Comparison of ENCODE assay signal across 14 cellular contexts in genomic region chr6:5663256-5663655, GRCh38.
DNase-seq lines count a peak whose midpoint lies in the region; ATAC-seq and TF ChIP-seq lines count a peak whose summit lies in the region.
"Had no signal": no experiment of that assay in that cellular context is flagged by ENCODE, and none has a peak within 500 bp of the region (broad histone marks: within the 10 kb centered on the region; RNA-seq: fewer than 3 reads in every experiment).

No MANE protein-coding gene starts in this region.

- no peaks in the 10 kb centered on the region for H3K9me3 Mint-ChIP-seq in memory B cell

- H3K4me3 Mint-ChIP-seq in memory B cell, result no peak overlapping the region

- DNase-seq in left ventricle myocardium superior, result no peak
- no peak for DNase-seq in Right ventricle myocardium inferior (ENCODE audit: missing footprints)
- no peak for DNase-seq in memory B cell (ENCODE audit: low spot score in 2 of 2)
- DNase-seq in NCI-H146 (lab: John Stamatoyannopoulos, UW), result no peak
- DNase-seq in UCSD-AML1 (lab: John Stamatoyannopoulos, UW; ENCODE audit: unreplicated experiment), result no peak
- DNase-seq in tibial artery, result no peak
- DNase-seq: MV-4-11, NCI-H1436, NCI-H2081 treated with DMSO at 0.1 percent for 48 hours, NCI-H226, NCI-H526 treated with DMSO at 0.1 percent for 48 hours, PC-9 had no signal

- H3K27ac ChIP-seq in tibial artery, result no peak overlapping the region
- H3K27ac ChIP-seq: BLaER1, PC-9 had no signal

- peaks cover 28% of the 10 kb centered on the region for H3K4me1 Mint-ChIP-seq in memory B cell

- no peaks in the 10 kb centered on the region for H3K27me3 Mint-ChIP-seq in memory B cell

- H3K36me3 Mint-ChIP-seq in memory B cell, result peaks cover 3% of the 10 kb centered on the region

- peak; percentile 43 for ATAC-seq in left ventricle myocardium superior
- ATAC-seq in Right ventricle myocardium inferior, result no peak
- ATAC-seq in SK-N-SH treated with all-trans-retinoic acid at 6 μM for 48 hours, result peak; percentile 93
- ATAC-seq in memory B cell (ENCODE audit: low read depth), result no peak

- H3K36me3 ChIP-seq in tibial artery, result no peaks in the 10 kb centered on the region
- H3K36me3 ChIP-seq: BLaER1 had no signal

- TF ChIP-seq CTCF in tibial artery (IDR thresholded peaks at IDR 0.05), result no peak

- intact Hi-C loops in left ventricle myocardium superior (cut with micrococcal nuclease), result no loop called here
- intact Hi-C loops in Right ventricle myocardium inferior (cut with DNase I), result no loop called here
- intact Hi-C loops in tibial artery (cut with DNase I; ENCODE audit: low total_unique reads), result no loop called here

- peak overlapping the region; percentile 5 for H3K27ac Mint-ChIP-seq in memory B cell

- no peaks in the 10 kb centered on the region for H3K4me1 ChIP-seq in tibial artery

- no peaks in the 10 kb centered on the region for H3K27me3 ChIP-seq in tibial artery
- H3K27me3 ChIP-seq: BLaER1 had no signal

- no peaks in the 10 kb centered on the region for H3K9me3 ChIP-seq in tibial artery
- H3K9me3 ChIP-seq: BLaER1 had no signal

- no peak overlapping the region for H3K4me3 ChIP-seq in tibial artery
- H3K4me3 ChIP-seq: BLaER1, PC-9 had no signal

TF ChIP-seq in SK-N-SH treated with all-trans-retinoic acid at 6 μM for 48 hours, 23 proteins besides CTCF, POLR2A, EP300 and RAD21:
- TF ChIP-seq ZC3H10 (CRISPR knock-in tag; IDR thresholded peaks at IDR 0.05) (0 out of 2 replicates have a peak, but pooled peaks have one; percentile 36), ZNF70 (CRISPR knock-in tag; IDR thresholded peaks at IDR 0.05) (no peak), ARNTL (CRISPR knock-in tag; IDR thresholded peaks at IDR 0.05; ENCODE audit: borderline replicate concordance, low read depth) (no peak), SNAI2 (CRISPR knock-in tag; IDR thresholded peaks at IDR 0.05) (no peak), TCF4 (CRISPR knock-in tag; IDR thresholded peaks at IDR 0.05; ENCODE audit: borderline replicate concordance) (peak; percentile 93), ZFP3 (CRISPR knock-in tag; IDR thresholded peaks at IDR 0.05) (no peak), BACH2 (CRISPR knock-in tag; IDR thresholded peaks at IDR 0.05; ENCODE audit: borderline replicate concordance) (no peak), GLIS3 (CRISPR knock-in tag; IDR thresholded peaks at IDR 0.05) (peak; percentile 32; the same call in 1 of the 2 replicates), RARB (CRISPR knock-in tag; IDR thresholded peaks at IDR 0.05) (0 out of 2 replicates have a peak, but pooled peaks have one; percentile 67), PATZ1 (CRISPR knock-in tag; IDR thresholded peaks at IDR 0.05; ENCODE audit: borderline replicate concordance) (no peak), PPARA (CRISPR knock-in tag; IDR thresholded peaks at IDR 0.05; ENCODE audit: borderline replicate concordance) (no peak), ZFP30 (CRISPR knock-in tag; IDR thresholded peaks at IDR 0.05) (no peak), ESRRG (CRISPR knock-in tag; IDR thresholded peaks at IDR 0.05) (no peak), OSR1 (CRISPR knock-in tag; IDR thresholded peaks at IDR 0.05) (no peak), TOX (CRISPR knock-in tag; IDR thresholded peaks at IDR 0.05; ENCODE audit: borderline replicate concordance) (peak; percentile 42; the same call in 1 of the 2 replicates), ISL1 (CRISPR knock-in tag; IDR thresholded peaks at IDR 0.05) (peak; percentile 86), ZNF8 (CRISPR knock-in tag; IDR thresholded peaks at IDR 0.05) (no peak), ZNF565 (CRISPR knock-in tag; conservative IDR thresholded peaks at IDR 0.05; ENCODE audit: low read depth) (no peak), CSDC2 (CRISPR knock-in tag; IDR thresholded peaks at IDR 0.05) (no peak)
- TF ChIP-seq, protein P1, sequence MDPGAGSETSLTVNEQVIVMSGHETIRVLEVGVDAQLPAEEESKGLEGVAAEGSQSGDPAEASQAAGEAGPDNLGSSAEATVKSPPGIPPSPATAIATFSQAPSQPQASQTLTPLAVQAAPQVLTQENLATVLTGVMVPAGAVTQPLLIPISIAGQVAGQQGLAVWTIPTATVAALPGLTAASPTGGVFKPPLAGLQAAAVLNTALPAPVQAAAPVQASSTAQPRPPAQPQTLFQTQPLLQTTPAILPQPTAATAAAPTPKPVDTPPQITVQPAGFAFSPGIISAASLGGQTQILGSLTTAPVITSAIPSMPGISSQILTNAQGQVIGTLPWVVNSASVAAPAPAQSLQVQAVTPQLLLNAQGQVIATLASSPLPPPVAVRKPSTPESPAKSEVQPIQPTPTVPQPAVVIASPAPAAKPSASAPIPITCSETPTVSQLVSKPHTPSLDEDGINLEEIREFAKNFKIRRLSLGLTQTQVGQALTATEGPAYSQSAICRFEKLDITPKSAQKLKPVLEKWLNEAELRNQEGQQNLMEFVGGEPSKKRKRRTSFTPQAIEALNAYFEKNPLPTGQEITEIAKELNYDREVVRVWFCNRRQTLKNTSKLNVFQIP (CRISPR knock-in tag; IDR thresholded peaks at IDR 0.05; ENCODE audit: borderline replicate concordance, low read depth), result no peak
- TF ChIP-seq, protein P2, sequence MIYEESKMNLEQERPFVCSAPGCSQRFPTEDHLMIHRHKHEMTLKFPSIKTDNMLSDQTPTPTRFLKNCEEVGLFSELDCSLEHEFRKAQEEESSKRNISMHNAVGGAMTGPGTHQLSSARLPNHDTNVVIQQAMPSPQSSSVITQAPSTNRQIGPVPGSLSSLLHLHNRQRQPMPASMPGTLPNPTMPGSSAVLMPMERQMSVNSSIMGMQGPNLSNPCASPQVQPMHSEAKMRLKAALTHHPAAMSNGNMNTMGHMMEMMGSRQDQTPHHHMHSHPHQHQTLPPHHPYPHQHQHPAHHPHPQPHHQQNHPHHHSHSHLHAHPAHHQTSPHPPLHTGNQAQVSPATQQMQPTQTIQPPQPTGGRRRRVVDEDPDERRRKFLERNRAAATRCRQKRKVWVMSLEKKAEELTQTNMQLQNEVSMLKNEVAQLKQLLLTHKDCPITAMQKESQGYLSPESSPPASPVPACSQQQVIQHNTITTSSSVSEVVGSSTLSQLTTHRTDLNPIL (CRISPR knock-in tag; IDR thresholded peaks at IDR 0.05; ENCODE audit: low read depth), result peak; percentile 44; the same call in 1 of the 2 replicates
- TF ChIP-seq, protein P3, sequence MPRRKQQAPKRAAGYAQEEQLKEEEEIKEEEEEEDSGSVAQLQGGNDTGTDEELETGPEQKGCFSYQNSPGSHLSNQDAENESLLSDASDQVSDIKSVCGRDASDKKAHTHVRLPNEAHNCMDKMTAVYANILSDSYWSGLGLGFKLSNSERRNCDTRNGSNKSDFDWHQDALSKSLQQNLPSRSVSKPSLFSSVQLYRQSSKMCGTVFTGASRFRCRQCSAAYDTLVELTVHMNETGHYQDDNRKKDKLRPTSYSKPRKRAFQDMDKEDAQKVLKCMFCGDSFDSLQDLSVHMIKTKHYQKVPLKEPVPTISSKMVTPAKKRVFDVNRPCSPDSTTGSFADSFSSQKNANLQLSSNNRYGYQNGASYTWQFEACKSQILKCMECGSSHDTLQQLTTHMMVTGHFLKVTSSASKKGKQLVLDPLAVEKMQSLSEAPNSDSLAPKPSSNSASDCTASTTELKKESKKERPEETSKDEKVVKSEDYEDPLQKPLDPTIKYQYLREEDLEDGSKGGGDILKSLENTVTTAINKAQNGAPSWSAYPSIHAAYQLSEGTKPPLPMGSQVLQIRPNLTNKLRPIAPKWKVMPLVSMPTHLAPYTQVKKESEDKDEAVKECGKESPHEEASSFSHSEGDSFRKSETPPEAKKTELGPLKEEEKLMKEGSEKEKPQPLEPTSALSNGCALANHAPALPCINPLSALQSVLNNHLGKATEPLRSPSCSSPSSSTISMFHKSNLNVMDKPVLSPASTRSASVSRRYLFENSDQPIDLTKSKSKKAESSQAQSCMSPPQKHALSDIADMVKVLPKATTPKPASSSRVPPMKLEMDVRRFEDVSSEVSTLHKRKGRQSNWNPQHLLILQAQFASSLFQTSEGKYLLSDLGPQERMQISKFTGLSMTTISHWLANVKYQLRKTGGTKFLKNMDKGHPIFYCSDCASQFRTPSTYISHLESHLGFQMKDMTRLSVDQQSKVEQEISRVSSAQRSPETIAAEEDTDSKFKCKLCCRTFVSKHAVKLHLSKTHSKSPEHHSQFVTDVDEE (CRISPR knock-in tag; IDR thresholded peaks at IDR 0.05), result peak; percentile 92
- TF ChIP-seq, protein P4, sequence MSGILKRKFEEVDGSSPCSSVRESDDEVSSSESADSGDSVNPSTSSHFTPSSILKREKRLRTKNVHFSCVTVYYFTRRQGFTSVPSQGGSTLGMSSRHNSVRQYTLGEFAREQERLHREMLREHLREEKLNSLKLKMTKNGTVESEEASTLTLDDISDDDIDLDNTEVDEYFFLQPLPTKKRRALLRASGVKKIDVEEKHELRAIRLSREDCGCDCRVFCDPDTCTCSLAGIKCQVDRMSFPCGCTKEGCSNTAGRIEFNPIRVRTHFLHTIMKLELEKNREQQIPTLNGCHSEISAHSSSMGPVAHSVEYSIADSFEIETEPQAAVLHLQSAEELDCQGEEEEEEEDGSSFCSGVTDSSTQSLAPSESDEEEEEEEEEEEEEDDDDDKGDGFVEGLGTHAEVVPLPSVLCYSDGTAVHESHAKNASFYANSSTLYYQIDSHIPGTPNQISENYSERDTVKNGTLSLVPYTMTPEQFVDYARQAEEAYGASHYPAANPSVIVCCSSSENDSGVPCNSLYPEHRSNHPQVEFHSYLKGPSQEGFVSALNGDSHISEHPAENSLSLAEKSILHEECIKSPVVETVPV (CRISPR knock-in tag; IDR thresholded peaks at IDR 0.05), result peak; percentile 20; the same call in 1 of the 2 replicates
TF ChIP-seq in SK-N-SH treated with all-trans-retinoic acid at 6 μM for 48 hours: peak in this region for 9.

Comparison
In these comparisons a context has a peak if more than half of its experiments do, and no peak if none do; other contexts are left out.
1. ATAC-seq: peak in left ventricle myocardium superior (single experiment) and SK-N-SH treated with all-trans-retinoic acid at 6 μM for 48 hours (single experiment); none in Right ventricle myocardium inferior (single experiment) and memory B cell (single experiment).